9 cellular contexts compared by ENCODE assay signal in the genomic region with DNA sequence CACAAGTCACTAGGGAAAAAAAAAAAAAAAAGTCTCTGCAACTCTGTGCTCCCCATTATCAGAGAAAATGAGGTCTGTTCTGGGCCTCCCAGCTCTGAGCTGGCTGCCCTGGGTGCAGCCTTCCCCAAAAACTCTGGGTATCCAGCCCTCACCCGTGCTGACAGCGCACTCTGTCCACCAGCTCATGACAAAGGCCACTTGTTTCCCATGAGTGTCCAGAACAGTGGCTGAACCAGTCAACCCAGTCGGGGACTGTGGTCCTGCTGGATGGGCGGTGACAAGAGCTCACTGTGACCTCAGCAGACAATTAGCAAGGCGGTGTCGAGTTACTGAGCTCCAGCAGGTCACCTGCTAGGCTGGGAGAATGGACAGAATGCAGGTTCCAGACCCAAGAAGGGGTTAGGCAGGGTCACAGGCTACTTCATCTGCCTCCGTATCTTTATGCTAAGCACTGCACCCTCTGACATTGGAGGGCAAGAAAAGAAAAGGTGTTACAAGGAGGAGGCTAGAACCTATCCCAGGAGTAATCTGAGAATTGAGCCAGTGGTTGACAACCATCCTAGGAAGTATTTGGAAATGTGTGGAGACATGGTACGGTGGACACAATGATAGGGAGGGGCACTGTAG. TPM values are rescaled to one million over a fixed set of nuclear protein-coding genes. Genes with fewer than 3 reads are reported as not detected.
DNase-seq lines count a peak whose midpoint lies in the region; ATAC-seq and TF ChIP-seq lines count a peak whose summit lies in the region.
"Had no signal": no experiment of that assay in that cellular context is flagged by ENCODE, and none has a peak within 500 bp of the region (broad histone marks: within the 10 kb centered on the region; RNA-seq: fewer than 3 reads in every experiment).

No MANE protein-coding gene starts in this region.

- H3K27ac ChIP-seq in mammary epithelial cell (ENCODE audit: insufficient read depth, low read depth, low read length) (peak overlapping the region; percentile 7), coronary artery (peak overlapping the region in 1 of 2 donors; percentile 23)

- no peaks in the 10 kb centered on the region for H4K20me1 ChIP-seq in mammary epithelial cell (ENCODE audit: insufficient read depth, low read length)

- H3K9me3 ChIP-seq in mammary epithelial cell (replicated peaks; ENCODE audit: insufficient read depth, low read length), result no peaks in the 10 kb centered on the region

- no peak overlapping the region for H3K9ac ChIP-seq in mammary epithelial cell (ENCODE audit: insufficient read depth, low read length)

- DNase-seq in LoVo (ENCODE audit: low spot score) (peak; percentile 43), mammary epithelial cell (peak; percentile 72), left kidney (ENCODE audit: low read depth, low spot score) (peak; percentile 91), superior temporal gyrus (ENCODE audit: extremely low spot score) (peak; percentile 82), coronary artery (ENCODE audit: low spot score) (no peak)
- no peak for DNase-seq in activated CD4-positive, alpha-beta memory T cell treated with anti-CD3 and anti-CD28 coated beads for 36 hours
- DNase-seq in activated naive CD4-positive, alpha-beta T cell treated with Interleukin-2 at 50 U/mL for 16 hours, result no peak
- DNase-seq: activated T-cell treated with anti-CD3 and anti-CD28 coated beads, Interleukin-2, amount 50 U/mL, for 1 hour had no signal

- H2AFZ ChIP-seq in mammary epithelial cell (ENCODE audit: low read depth, low read length), result no peak overlapping the region

- no peaks in the 10 kb centered on the region for H3K9me3 Mint-ChIP-seq in activated CD4-positive, alpha-beta memory T cell treated with anti-CD3 and anti-CD28 coated beads for 36 hours

- H3K79me2 ChIP-seq in mammary epithelial cell (ENCODE audit: insufficient read depth, low read length), result peaks cover 98% of the 10 kb centered on the region

- H3K4me3 ChIP-seq in mammary epithelial cell (replicated peaks in 1 of 3; ENCODE audit: insufficient read depth in 1 of 3, low read depth in 2 of 3, low read length in 3 of 3) (no peak overlapping the region), coronary artery (no peak overlapping the region)

- no peak overlapping the region for H3K27ac Mint-ChIP-seq in activated CD4-positive, alpha-beta memory T cell treated with anti-CD3 and anti-CD28 coated beads for 36 hours

- in situ Hi-C loops in mammary epithelial cell (cut with MboI; ENCODE audit: low sequenced_read_pairs in 2 of 2), result no loop called here

- no peak overlapping the region for H3K4me3 Mint-ChIP-seq in activated CD4-positive, alpha-beta memory T cell treated with anti-CD3 and anti-CD28 coated beads for 36 hours

- no peaks in the 10 kb centered on the region for H3K36me3 ChIP-seq in mammary epithelial cell (ENCODE audit: insufficient read depth, low read length)

- peak overlapping the region; percentile 49 for H3K4me2 ChIP-seq in mammary epithelial cell (ENCODE audit: insufficient read depth, low read depth, low read length)

- H3K4me1 ChIP-seq in mammary epithelial cell (ENCODE audit: insufficient read depth, low read length), result peaks cover 42% of the 10 kb centered on the region

- H3K27me3 Mint-ChIP-seq in activated CD4-positive, alpha-beta memory T cell treated with anti-CD3 and anti-CD28 coated beads for 36 hours, result no peaks in the 10 kb centered on the region

- POLR2A ChIA-PET in activated CD4-positive, alpha-beta memory T cell treated with anti-CD3 and anti-CD28 coated beads for 36 hours (lab: Charles Lee), result no interaction called here

- no TSS peak for BruUV-seq in mammary epithelial cell (replicated peaks; lab: Mats Ljungman, UMichigan)

- peaks cover 4% of the 10 kb centered on the region for H3K4me1 Mint-ChIP-seq in activated CD4-positive, alpha-beta memory T cell treated with anti-CD3 and anti-CD28 coated beads for 36 hours (ENCODE audit: low read depth)

- ATAC-seq in GM21447 (IDR thresholded peaks at IDR 0.05; ENCODE audit: unreplicated experiment), result no peak

- WGBS in mammary epithelial cell (ENCODE audit: low coverage, missing lambda C conversion rate), result 50% methylated on average over 7 of the region's 8 CpGs

- CTCF ChIA-PET in mammary epithelial cell (lab: Charles Lee; ENCODE audit: low non-redundant PET), result interaction anchor here (0.6 to 1.2 kb wide), 3 partner anchors 9 to 1116 kb away, joined by 4 read pairs; no protein-coding TSS in a partner anchor
- CTCF ChIA-PET in activated CD4-positive, alpha-beta memory T cell treated with anti-CD3 and anti-CD28 coated beads for 36 hours (lab: Charles Lee), result no interaction called here

- H3K27me3 ChIP-seq in mammary epithelial cell (ENCODE audit: insufficient read depth, low read length), result no peaks in the 10 kb centered on the region

- TF ChIP-seq CTCF in mammary epithelial cell (conservative IDR thresholded peaks at IDR 0.05 in 1 of 2, IDR thresholded peaks at IDR 0.05 in 1 of 2; ENCODE audit: extremely low read depth in 1 of 2, insufficient read depth in 1 of 2, low read depth in 1 of 2, low read length in 2 of 2), result no peak
- TF ChIP-seq CTCF in coronary artery (IDR thresholded peaks at IDR 0.05), result no peak

- no peaks in the 10 kb centered on the region for H3K36me3 Mint-ChIP-seq in activated CD4-positive, alpha-beta memory T cell treated with anti-CD3 and anti-CD28 coated beads for 36 hours

- dilution Hi-C loops in mammary epithelial cell (cut with HindIII; ENCODE audit: low sequenced_read_pairs), result loop anchor here (5.0 kb wide), 1 partner anchor 53 kb away; no protein-coding TSS in a partner anchor

- intact Hi-C loops in mammary epithelial cell (cut with micrococcal nuclease), result no loop called here
- intact Hi-C loops in activated CD4-positive, alpha-beta memory T cell treated with anti-CD3 and anti-CD28 coated beads for 36 hours (cut with micrococcal nuclease), result no loop called here

RNA-seq across cellular contexts. Expression of a gene that starts 37.2 kb away (rescaled TPM):
- total RNA-seq in mammary epithelial cell, result 10 to 100 TPM; 40.8 to 76.5 TPM
- 31.5 TPM for polyA plus RNA-seq in mammary epithelial cell
- polyA minus RNA-seq in mammary epithelial cell, result 142 TPM
- 1 to 10 TPM; 2.6 to 2.9 TPM for total RNA-seq in activated CD4-positive, alpha-beta memory T cell treated with anti-CD3 and anti-CD28 coated beads for 36 hours

Comparison
In these comparisons a context has a peak if more than half of its experiments do, and no peak if none do; other contexts are left out.
1. DNase-seq: peak in LoVo (single experiment), mammary epithelial cell (single experiment), left kidney (single experiment) and superior temporal gyrus (single experiment); none in activated CD4-positive, alpha-beta memory T cell treated with anti-CD3 and anti-CD28 coated beads for 36 hours (single experiment), activated naive CD4-positive, alpha-beta T cell treated with Interleukin-2 at 50 U/mL for 16 hours (single experiment) and coronary artery (single experiment).
2. RNA of a gene that starts 37.2 kb away (total RNA-seq): 40.8 to 76.5 TPM in mammary epithelial cell; 2.6 to 2.9 TPM in activated CD4-positive, alpha-beta memory T cell treated with anti-CD3 and anti-CD28 coated beads for 36 hours; every median in the first group is over 10 times any median in the second.